ENCODE assay signal across 8 cellular contexts in genomic region chr16:31700200-31700529, GRCh38.
DNase-seq lines count a peak whose midpoint lies in the region; ATAC-seq and TF ChIP-seq lines count a peak whose summit lies in the region.

No MANE protein-coding gene starts in this region.

- H3K27ac ChIP-seq in SJCRH30: no peak overlapping the region
- peak overlapping the region in 3 of 4 donors; percentile 65 to 67 (median 66) for H3K27ac ChIP-seq in esophagus muscularis mucosa (replicated peaks in 1 of 4)

- TF ChIP-seq EP300 in esophagus muscularis mucosa (IDR thresholded peaks at IDR 0.05): no peak

- H3K36me3 ChIP-seq in SJCRH30 (peaks cover 3% of the 10 kb centered on the region; the same call in 1 of the 2 replicates), esophagus muscularis mucosa (peaks cover 15 to 30% (median 24%) of the 10 kb centered on the region in 4 donors)

- TF ChIP-seq POLR2A in esophagus muscularis mucosa (IDR thresholded peaks at IDR 0.05; ENCODE audit: low read depth): no peak

- H3K4me1 ChIP-seq in SJCRH30 (no peaks in the 10 kb centered on the region), esophagus muscularis mucosa (peaks cover 8 to 28% (median 20%) of the 10 kb centered on the region in 4 donors)

- peak overlapping the region; percentile 88 for H3K4me3 Mint-ChIP-seq in activated CD4-positive, alpha-beta T cell treated with anti-CD3 and anti-CD28 coated beads, Interleukin-2, amount 10 ng/mL, durations not matched to agents 24 days and 14 days
- peak overlapping the region; percentile 91 for H3K4me3 Mint-ChIP-seq in progenitor cell of endocrine pancreas (ENCODE audit: low read depth)

- H3K36me3 Mint-ChIP-seq in activated CD4-positive, alpha-beta T cell treated with anti-CD3 and anti-CD28 coated beads, Interleukin-2, amount 10 ng/mL, durations not matched to agents 24 days and 14 days (ENCODE audit: low read depth): peaks cover 37% of the 10 kb centered on the region
- peaks cover 4% of the 10 kb centered on the region for H3K36me3 Mint-ChIP-seq in progenitor cell of endocrine pancreas (ENCODE audit: insufficient read depth)

- peaks cover 15% of the 10 kb centered on the region for H3K27me3 Mint-ChIP-seq in activated CD4-positive, alpha-beta T cell treated with anti-CD3 and anti-CD28 coated beads, Interleukin-2, amount 10 ng/mL, durations not matched to agents 24 days and 14 days
- peaks cover 5% of the 10 kb centered on the region for H3K27me3 Mint-ChIP-seq in progenitor cell of endocrine pancreas

- H3K9me3 ChIP-seq in SJCRH30 (replicated peaks) (no peaks in the 10 kb centered on the region), esophagus muscularis mucosa (no peaks in the 10 kb centered on the region)

- H3K4me3 ChIP-seq in SJCRH30 (peak overlapping the region; percentile 75), esophagus muscularis mucosa (peak overlapping the region; percentile 81 to 91 (median 85))

- ATAC-seq in HG02938 (IDR thresholded peaks at IDR 0.05; ENCODE audit: unreplicated experiment) (peak; percentile 80), HG03432 (IDR thresholded peaks at IDR 0.05; ENCODE audit: unreplicated experiment) (no peak)

- WGBS in esophagus muscularis mucosa: 11% methylated on average over 8 of the region's 8 CpGs

- intact Hi-C loops in activated CD4-positive, alpha-beta T cell treated with anti-CD3 and anti-CD28 coated beads, Interleukin-2, amount 10 ng/mL, durations not matched to agents 24 days and 14 days (cut with micrococcal nuclease): loop anchor here (2.0 to 5.0 kb wide), 2 partner anchors 193 to 241 kb away; partner anchors contain the start of genes ARMC5 and RUSF1
- intact Hi-C loops in esophagus muscularis mucosa (cut with DNase I): loop anchor here (2.0 to 10.0 kb wide), 2 partner anchors 191 to 735 kb away; partner anchors contain the start of gene RUSF1

- no peaks in the 10 kb centered on the region for H3K27me3 ChIP-seq in SJCRH30
- no peaks in the 10 kb centered on the region for H3K27me3 ChIP-seq in esophagus muscularis mucosa

- no peaks in the 10 kb centered on the region for H3K9me3 Mint-ChIP-seq in activated CD4-positive, alpha-beta T cell treated with anti-CD3 and anti-CD28 coated beads, Interleukin-2, amount 10 ng/mL, durations not matched to agents 24 days and 14 days
- no peaks in the 10 kb centered on the region for H3K9me3 Mint-ChIP-seq in progenitor cell of endocrine pancreas (ENCODE audit: low read depth)

- H3K27ac Mint-ChIP-seq in activated CD4-positive, alpha-beta T cell treated with anti-CD3 and anti-CD28 coated beads, Interleukin-2, amount 10 ng/mL, durations not matched to agents 24 days and 14 days: peak overlapping the region; percentile 58
- peak overlapping the region; percentile 91 for H3K27ac Mint-ChIP-seq in progenitor cell of endocrine pancreas

- H3K4me1 Mint-ChIP-seq in activated CD4-positive, alpha-beta T cell treated with anti-CD3 and anti-CD28 coated beads, Interleukin-2, amount 10 ng/mL, durations not matched to agents 24 days and 14 days: peaks cover 26% of the 10 kb centered on the region
- H3K4me1 Mint-ChIP-seq in progenitor cell of endocrine pancreas (ENCODE audit: low read depth): peaks cover 10% of the 10 kb centered on the region

- no peak for DNase-seq in activated CD4-positive, alpha-beta T cell treated with anti-CD3 and anti-CD28 coated beads, Interleukin-2, amount 10 ng/mL, durations not matched to agents 24 days and 14 days
- DNase-seq in activated CD4-positive, alpha-beta T cell treated with anti-CD3 and anti-CD28 coated beads, Interleukin-2, amount 50 U/mL, for 48 hours: no peak
- DNase-seq in SJCRH30: no peak
- no peak for DNase-seq in esophagus muscularis mucosa (ENCODE audit: extremely low spot score)
- DNase-seq in progenitor cell of endocrine pancreas (ENCODE audit: low spot score, unreplicated experiment): no peak
- no peak for DNase-seq in GF-D8 (lab: John Stamatoyannopoulos, UW)

- TF ChIP-seq CTCF in esophagus muscularis mucosa (IDR thresholded peaks at IDR 0.05): no peak
- TF ChIP-seq CTCF in progenitor cell of endocrine pancreas (IDR thresholded peaks at IDR 0.05; ENCODE audit: unreplicated experiment): no peak
